Comparison of ENCODE assay signal across 9 cellular contexts in the genomic region with DNA sequence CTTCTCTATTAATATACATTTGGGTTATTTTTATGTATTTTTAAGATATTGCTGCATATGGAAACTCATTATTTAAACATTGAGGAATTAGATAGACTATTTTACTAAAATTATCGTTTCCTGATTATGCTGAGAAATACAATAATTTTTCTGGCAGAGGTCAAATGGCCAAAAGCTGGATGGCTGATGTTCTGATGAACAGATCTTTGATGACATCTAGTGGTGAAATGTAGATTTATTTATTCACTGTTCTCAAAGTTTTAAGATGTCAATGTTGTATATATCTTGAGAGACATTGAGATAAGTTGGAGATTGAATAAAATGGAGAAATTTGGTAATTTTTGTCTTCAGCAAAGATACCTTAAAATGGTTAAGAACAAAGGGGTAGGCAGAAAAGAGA.
A peak's percentile ranks its signal among the peaks of the same experiment; 100 is the strongest.
DNase-seq lines count a peak whose midpoint lies in the region; ATAC-seq and TF ChIP-seq lines count a peak whose summit lies in the region.
"Had no signal": no experiment of that assay in that cellular context is flagged by ENCODE, and none has a peak within 500 bp of the region (broad histone marks: within the 10 kb centered on the region; RNA-seq: fewer than 3 reads in every experiment).

No MANE protein-coding gene starts in this region.

- H3K36me3 ChIP-seq in Caco-2 (ENCODE audit: control insufficient read depth, insufficient read depth, low read length) (no peaks in the 10 kb centered on the region), breast epithelium (no peaks in the 10 kb centered on the region), suprapubic skin (no peaks in the 10 kb centered on the region)

- no peaks in the 10 kb centered on the region for H3K36me3 Mint-ChIP-seq in Caco-2 (ENCODE audit: insufficient read depth, unreplicated experiment)
- H3K36me3 Mint-ChIP-seq: naive thymus-derived CD8-positive, alpha-beta T cell had no signal

- H3K27ac Mint-ChIP-seq in Caco-2 (ENCODE audit: unreplicated experiment), result no peak overlapping the region
- H3K27ac Mint-ChIP-seq: naive thymus-derived CD8-positive, alpha-beta T cell had no signal

- ATAC-seq in GM21367 (IDR thresholded peaks at IDR 0.05; ENCODE audit: unreplicated experiment) (peak; percentile 31), HG03442 (IDR thresholded peaks at IDR 0.05; ENCODE audit: unreplicated experiment) (no peak), GM19455 (IDR thresholded peaks at IDR 0.05; ENCODE audit: unreplicated experiment) (no peak)
- ATAC-seq: naive thymus-derived CD8-positive, alpha-beta T cell had no signal

- DNase-seq in Caco-2 (peak in 1 of 2 experiments; percentile 12), NCI-H2029 treated with DMSO at 0.1 percent for 48 hours (lab: John Stamatoyannopoulos, UW) (peak; percentile 5), breast epithelium (ENCODE audit: low spot score in 2 of 2) (no peak), medulla oblongata (ENCODE audit: extremely low spot score) (peak; percentile 82), suprapubic skin (ENCODE audit: low spot score in 2 of 2) (no peak)

- CTCF ChIA-PET in Caco-2 (lab: Charles Lee), result interaction anchor here (1.3 kb wide), 1 partner anchor 306 kb away, joined by 3 read pairs; no protein-coding TSS in a partner anchor

- H3K9me3 ChIP-seq in Caco-2, result no peaks in the 10 kb centered on the region
- H3K9me3 ChIP-seq in breast epithelium, result no peaks in the 10 kb centered on the region
- no peaks in the 10 kb centered on the region for H3K9me3 ChIP-seq in suprapubic skin

- H3K27me3 ChIP-seq in Caco-2 (replicated peaks; ENCODE audit: control insufficient read depth, insufficient read depth, low read length) (no peaks in the 10 kb centered on the region), breast epithelium (no peaks in the 10 kb centered on the region), suprapubic skin (no peaks in the 10 kb centered on the region)

- no peak for TF ChIP-seq POLR2A in breast epithelium (IDR thresholded peaks at IDR 0.05)
- no peak for TF ChIP-seq POLR2A in suprapubic skin (IDR thresholded peaks at IDR 0.05)

- intact Hi-C loops in Caco-2 (cut with micrococcal nuclease; ENCODE audit: unreplicated experiment), result loop anchor here (1.0 kb wide), 3 partner anchors 35 to 308 kb away; no protein-coding TSS in a partner anchor
- intact Hi-C loops in breast epithelium (cut with DNase I; ENCODE audit: low total_unique reads), result no loop called here

- no TSS peak for BruUV-seq in Caco-2 (replicated peaks; lab: Mats Ljungman, UMichigan)

- peaks cover 2% of the 10 kb centered on the region for H3K27me3 Mint-ChIP-seq in Caco-2 (ENCODE audit: insufficient read depth, unreplicated experiment)

- H3K4me1 Mint-ChIP-seq in Caco-2 (ENCODE audit: low read depth, unreplicated experiment), result no peaks in the 10 kb centered on the region
- H3K4me1 Mint-ChIP-seq: naive thymus-derived CD8-positive, alpha-beta T cell had no signal

- POLR2A ChIA-PET in Caco-2 (lab: Charles Lee), result no interaction called here

- H3K4me1 ChIP-seq in Caco-2 (no peaks in the 10 kb centered on the region), breast epithelium (no peaks in the 10 kb centered on the region), suprapubic skin (no peaks in the 10 kb centered on the region)

- H3K9me3 Mint-ChIP-seq in Caco-2 (ENCODE audit: unreplicated experiment), result no peaks in the 10 kb centered on the region
- H3K9me3 Mint-ChIP-seq: naive thymus-derived CD8-positive, alpha-beta T cell had no signal

- H3K4me3 ChIP-seq in Caco-2 (ENCODE audit: low read depth, low read length), result no peak overlapping the region
- no peak overlapping the region for H3K4me3 ChIP-seq in breast epithelium
- no peak overlapping the region for H3K4me3 ChIP-seq in suprapubic skin

- TF ChIP-seq EP300 in suprapubic skin (IDR thresholded peaks at IDR 0.05), result no peak

- WGBS in suprapubic skin, result 2% methylated on average over 1 of the region's 1 CpG

- H3K27ac ChIP-seq in breast epithelium (no peak overlapping the region), suprapubic skin (no peak overlapping the region)

- TF ChIP-seq CTCF in Caco-2 (IDR thresholded peaks at IDR 0.05; ENCODE audit: insufficient read depth in 1 of 2, low read depth in 1 of 2, low read length in 1 of 2, severe bottlenecking in 1 of 2, unreplicated experiment in 1 of 2) (peak; percentile 15 to 64), breast epithelium (IDR thresholded peaks at IDR 0.05) (peak in 2 of 3 donors; percentile 54 to 59), suprapubic skin (IDR thresholded peaks at IDR 0.05) (peak in 1 of 2 donors; percentile 24)

- H3K4me3 Mint-ChIP-seq in Caco-2 (ENCODE audit: unreplicated experiment), result no peak overlapping the region
- H3K4me3 Mint-ChIP-seq: naive thymus-derived CD8-positive, alpha-beta T cell had no signal

Comparison
In these comparisons a context has a peak if more than half of its experiments do, and no peak if none do; other contexts are left out.
1. DNase-seq: peak in NCI-H2029 treated with DMSO at 0.1 percent for 48 hours (single experiment) and medulla oblongata (single experiment); none in breast epithelium (0 of 2) and suprapubic skin (0 of 2).